ENCODE assay signal across 1 cellular context in the genomic region with DNA sequence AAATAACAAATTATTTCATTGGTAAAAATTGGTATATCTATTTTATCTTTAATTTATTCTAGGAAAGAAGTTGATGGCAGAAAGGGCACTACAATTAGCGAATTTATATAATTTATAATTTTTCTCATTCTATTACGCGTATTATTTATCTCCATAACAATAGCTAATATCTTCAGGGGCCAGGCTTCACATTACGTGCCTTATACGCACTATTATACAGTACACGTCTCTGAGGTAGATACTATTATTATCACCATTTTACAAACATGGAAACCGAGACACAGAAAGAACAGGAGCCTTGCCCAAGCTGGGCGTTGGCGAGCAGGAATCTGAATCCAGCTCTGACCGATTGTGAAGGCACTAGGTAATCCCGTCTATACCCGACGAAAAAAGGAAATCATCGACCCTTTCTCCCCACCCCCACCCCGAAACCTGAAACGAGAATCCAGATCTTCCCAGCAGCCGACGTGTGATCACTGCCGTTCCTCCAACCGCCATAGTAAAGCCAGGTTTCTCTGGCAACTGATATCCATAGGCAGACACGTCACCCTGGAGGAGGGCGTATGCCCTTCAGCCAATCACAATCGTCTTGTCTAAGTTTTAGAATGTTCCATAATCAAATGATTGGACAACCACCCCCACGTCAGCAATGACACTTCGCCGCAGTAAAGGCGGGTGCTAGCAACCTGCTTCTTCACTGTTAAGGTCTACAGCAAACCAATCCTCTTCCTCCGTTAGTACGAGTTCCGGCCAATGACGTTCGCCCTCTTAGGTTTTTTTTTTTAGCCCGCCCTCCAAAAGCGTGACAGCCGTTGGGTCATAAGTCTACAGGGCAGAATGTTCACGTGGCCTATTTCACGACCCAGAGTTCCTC.
A peak's percentile ranks its signal among the peaks of the same experiment; 100 is the strongest.
TF ChIP-seq lines count a peak whose summit lies in the region.

A gene with protein sequence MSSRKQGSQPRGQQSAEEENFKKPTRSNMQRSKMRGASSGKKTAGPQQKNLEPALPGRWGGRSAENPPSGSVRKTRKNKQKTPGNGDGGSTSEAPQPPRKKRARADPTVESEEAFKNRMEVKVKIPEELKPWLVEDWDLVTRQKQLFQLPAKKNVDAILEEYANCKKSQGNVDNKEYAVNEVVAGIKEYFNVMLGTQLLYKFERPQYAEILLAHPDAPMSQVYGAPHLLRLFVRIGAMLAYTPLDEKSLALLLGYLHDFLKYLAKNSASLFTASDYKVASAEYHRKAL (minus strand): TSS at position 501 of the 874 bp plus-strand sequence. CDS start 9,672 bp downstream, outside the sequence.

TF ChIP-seq in GM12878, 131 proteins besides CTCF, POLR2A, EP300 and RAD21 (continued from another document and continues in another):
- TF ChIP-seq, protein P1, sequence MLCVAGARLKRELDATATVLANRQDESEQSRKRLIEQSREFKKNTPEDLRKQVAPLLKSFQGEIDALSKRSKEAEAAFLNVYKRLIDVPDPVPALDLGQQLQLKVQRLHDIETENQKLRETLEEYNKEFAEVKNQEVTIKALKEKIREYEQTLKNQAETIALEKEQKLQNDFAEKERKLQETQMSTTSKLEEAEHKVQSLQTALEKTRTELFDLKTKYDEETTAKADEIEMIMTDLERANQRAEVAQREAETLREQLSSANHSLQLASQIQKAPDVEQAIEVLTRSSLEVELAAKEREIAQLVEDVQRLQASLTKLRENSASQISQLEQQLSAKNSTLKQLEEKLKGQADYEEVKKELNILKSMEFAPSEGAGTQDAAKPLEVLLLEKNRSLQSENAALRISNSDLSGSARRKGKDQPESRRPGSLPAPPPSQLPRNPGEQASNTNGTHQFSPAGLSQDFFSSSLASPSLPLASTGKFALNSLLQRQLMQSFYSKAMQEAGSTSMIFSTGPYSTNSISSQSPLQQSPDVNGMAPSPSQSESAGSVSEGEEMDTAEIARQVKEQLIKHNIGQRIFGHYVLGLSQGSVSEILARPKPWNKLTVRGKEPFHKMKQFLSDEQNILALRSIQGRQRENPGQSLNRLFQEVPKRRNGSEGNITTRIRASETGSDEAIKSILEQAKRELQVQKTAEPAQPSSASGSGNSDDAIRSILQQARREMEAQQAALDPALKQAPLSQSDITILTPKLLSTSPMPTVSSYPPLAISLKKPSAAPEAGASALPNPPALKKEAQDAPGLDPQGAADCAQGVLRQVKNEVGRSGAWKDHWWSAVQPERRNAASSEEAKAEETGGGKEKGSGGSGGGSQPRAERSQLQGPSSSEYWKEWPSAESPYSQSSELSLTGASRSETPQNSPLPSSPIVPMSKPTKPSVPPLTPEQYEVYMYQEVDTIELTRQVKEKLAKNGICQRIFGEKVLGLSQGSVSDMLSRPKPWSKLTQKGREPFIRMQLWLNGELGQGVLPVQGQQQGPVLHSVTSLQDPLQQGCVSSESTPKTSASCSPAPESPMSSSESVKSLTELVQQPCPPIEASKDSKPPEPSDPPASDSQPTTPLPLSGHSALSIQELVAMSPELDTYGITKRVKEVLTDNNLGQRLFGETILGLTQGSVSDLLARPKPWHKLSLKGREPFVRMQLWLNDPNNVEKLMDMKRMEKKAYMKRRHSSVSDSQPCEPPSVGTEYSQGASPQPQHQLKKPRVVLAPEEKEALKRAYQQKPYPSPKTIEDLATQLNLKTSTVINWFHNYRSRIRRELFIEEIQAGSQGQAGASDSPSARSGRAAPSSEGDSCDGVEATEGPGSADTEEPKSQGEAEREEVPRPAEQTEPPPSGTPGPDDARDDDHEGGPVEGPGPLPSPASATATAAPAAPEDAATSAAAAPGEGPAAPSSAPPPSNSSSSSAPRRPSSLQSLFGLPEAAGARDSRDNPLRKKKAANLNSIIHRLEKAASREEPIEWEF (IDR thresholded peaks at IDR 0.05; ENCODE audit: insufficient replicate concordance, low read depth, low read length): no peak
- TF ChIP-seq MYB (IDR thresholded peaks at IDR 0.05; ENCODE audit: borderline replicate concordance, low read depth, low read length): no peak
- TF ChIP-seq, protein P2, sequence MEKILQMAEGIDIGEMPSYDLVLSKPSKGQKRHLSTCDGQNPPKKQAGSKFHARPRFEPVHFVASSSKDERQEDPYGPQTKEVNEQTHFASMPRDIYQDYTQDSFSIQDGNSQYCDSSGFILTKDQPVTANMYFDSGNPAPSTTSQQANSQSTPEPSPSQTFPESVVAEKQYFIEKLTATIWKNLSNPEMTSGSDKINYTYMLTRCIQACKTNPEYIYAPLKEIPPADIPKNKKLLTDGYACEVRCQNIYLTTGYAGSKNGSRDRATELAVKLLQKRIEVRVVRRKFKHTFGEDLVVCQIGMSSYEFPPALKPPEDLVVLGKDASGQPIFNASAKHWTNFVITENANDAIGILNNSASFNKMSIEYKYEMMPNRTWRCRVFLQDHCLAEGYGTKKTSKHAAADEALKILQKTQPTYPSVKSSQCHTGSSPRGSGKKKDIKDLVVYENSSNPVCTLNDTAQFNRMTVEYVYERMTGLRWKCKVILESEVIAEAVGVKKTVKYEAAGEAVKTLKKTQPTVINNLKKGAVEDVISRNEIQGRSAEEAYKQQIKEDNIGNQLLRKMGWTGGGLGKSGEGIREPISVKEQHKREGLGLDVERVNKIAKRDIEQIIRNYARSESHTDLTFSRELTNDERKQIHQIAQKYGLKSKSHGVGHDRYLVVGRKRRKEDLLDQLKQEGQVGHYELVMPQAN (conservative IDR thresholded peaks at IDR 0.05): peak; percentile 50; the same call in 1 of the 2 replicates
- no peak for TF ChIP-seq SREBF2 (IDR thresholded peaks at IDR 0.05; ENCODE audit: low read length)
- TF ChIP-seq, protein P3, sequence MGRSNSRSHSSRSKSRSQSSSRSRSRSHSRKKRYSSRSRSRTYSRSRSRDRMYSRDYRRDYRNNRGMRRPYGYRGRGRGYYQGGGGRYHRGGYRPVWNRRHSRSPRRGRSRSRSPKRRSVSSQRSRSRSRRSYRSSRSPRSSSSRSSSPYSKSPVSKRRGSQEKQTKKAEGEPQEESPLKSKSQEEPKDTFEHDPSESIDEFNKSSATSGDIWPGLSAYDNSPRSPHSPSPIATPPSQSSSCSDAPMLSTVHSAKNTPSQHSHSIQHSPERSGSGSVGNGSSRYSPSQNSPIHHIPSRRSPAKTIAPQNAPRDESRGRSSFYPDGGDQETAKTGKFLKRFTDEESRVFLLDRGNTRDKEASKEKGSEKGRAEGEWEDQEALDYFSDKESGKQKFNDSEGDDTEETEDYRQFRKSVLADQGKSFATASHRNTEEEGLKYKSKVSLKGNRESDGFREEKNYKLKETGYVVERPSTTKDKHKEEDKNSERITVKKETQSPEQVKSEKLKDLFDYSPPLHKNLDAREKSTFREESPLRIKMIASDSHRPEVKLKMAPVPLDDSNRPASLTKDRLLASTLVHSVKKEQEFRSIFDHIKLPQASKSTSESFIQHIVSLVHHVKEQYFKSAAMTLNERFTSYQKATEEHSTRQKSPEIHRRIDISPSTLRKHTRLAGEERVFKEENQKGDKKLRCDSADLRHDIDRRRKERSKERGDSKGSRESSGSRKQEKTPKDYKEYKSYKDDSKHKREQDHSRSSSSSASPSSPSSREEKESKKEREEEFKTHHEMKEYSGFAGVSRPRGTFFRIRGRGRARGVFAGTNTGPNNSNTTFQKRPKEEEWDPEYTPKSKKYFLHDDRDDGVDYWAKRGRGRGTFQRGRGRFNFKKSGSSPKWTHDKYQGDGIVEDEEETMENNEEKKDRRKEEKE (IDR thresholded peaks at IDR 0.05): no peak
- TF ChIP-seq RUNX3 (IDR thresholded peaks at IDR 0.05; ENCODE audit: low read length): no peak
- TF ChIP-seq ESRRA (IDR thresholded peaks at IDR 0.05; ENCODE audit: low read length): no peak
- TF ChIP-seq, protein P4, sequence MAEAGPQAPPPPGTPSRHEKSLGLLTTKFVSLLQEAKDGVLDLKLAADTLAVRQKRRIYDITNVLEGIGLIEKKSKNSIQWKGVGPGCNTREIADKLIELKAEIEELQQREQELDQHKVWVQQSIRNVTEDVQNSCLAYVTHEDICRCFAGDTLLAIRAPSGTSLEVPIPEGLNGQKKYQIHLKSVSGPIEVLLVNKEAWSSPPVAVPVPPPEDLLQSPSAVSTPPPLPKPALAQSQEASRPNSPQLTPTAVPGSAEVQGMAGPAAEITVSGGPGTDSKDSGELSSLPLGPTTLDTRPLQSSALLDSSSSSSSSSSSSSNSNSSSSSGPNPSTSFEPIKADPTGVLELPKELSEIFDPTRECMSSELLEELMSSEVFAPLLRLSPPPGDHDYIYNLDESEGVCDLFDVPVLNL (IDR thresholded peaks at IDR 0.05; ENCODE audit: low read depth, low read length): no peak
- TF ChIP-seq CHD2 (IDR thresholded peaks at IDR 0.05; ENCODE audit: borderline replicate concordance, low read depth, low read length): peak; percentile 81; the same call in 1 of the 2 replicates
- TF ChIP-seq, protein P5, sequence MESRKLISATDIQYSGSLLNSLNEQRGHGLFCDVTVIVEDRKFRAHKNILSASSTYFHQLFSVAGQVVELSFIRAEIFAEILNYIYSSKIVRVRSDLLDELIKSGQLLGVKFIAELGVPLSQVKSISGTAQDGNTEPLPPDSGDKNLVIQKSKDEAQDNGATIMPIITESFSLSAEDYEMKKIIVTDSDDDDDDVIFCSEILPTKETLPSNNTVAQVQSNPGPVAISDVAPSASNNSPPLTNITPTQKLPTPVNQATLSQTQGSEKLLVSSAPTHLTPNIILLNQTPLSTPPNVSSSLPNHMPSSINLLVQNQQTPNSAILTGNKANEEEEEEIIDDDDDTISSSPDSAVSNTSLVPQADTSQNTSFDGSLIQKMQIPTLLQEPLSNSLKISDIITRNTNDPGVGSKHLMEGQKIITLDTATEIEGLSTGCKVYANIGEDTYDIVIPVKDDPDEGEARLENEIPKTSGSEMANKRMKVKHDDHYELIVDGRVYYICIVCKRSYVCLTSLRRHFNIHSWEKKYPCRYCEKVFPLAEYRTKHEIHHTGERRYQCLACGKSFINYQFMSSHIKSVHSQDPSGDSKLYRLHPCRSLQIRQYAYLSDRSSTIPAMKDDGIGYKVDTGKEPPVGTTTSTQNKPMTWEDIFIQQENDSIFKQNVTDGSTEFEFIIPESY (IDR thresholded peaks at IDR 0.05): no peak
- TF ChIP-seq TCF3 (IDR thresholded peaks at IDR 0.05; ENCODE audit: borderline replicate concordance, insufficient read depth, low read depth, low read length): no peak
- TF ChIP-seq, protein P6, sequence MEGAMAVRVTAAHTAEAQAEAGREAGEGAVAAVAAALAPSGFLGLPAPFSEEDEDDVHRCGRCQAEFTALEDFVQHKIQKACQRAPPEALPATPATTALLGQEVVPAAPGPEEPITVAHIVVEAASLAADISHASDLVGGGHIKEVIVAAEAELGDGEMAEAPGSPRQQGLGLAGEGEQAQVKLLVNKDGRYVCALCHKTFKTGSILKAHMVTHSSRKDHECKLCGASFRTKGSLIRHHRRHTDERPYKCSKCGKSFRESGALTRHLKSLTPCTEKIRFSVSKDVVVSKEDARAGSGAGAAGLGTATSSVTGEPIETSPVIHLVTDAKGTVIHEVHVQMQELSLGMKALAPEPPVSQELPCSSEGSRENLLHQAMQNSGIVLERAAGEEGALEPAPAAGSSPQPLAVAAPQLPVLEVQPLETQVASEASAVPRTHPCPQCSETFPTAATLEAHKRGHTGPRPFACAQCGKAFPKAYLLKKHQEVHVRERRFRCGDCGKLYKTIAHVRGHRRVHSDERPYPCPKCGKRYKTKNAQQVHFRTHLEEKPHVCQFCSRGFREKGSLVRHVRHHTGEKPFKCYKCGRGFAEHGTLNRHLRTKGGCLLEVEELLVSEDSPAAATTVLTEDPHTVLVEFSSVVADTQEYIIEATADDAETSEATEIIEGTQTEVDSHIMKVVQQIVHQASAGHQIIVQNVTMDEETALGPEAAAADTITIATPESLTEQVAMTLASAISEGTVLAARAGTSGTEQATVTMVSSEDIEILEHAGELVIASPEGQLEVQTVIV (IDR thresholded peaks at IDR 0.05; ENCODE audit: borderline replicate concordance, partially characterized antibody): no peak
- no peak for TF ChIP-seq SUZ12 (IDR thresholded peaks at IDR 0.05; ENCODE audit: unreplicated experiment)
- TF ChIP-seq, protein P7, sequence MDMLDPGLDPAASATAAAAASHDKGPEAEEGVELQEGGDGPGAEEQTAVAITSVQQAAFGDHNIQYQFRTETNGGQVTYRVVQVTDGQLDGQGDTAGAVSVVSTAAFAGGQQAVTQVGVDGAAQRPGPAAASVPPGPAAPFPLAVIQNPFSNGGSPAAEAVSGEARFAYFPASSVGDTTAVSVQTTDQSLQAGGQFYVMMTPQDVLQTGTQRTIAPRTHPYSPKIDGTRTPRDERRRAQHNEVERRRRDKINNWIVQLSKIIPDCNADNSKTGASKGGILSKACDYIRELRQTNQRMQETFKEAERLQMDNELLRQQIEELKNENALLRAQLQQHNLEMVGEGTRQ (IDR thresholded peaks at IDR 0.05; ENCODE audit: borderline replicate concordance, low read depth, low read length): no peak; the same call in 1 of the 2 replicates
- TF ChIP-seq LARP7 (IDR thresholded peaks at IDR 0.05): no peak
- no peak for TF ChIP-seq MEF2A (IDR thresholded peaks at IDR 0.05; ENCODE audit: insufficient read depth, low read depth, low read length)
- TF ChIP-seq RELA (IDR thresholded peaks at IDR 0.05; ENCODE audit: borderline replicate concordance, partially characterized antibody): no peak
- no peak for TF ChIP-seq CBX5 (IDR thresholded peaks at IDR 0.05; ENCODE audit: low read depth)
- no peak for TF ChIP-seq PAX5 (IDR thresholded peaks at IDR 0.05; ENCODE audit: borderline replicate concordance, low read depth, low read length)
- TF ChIP-seq, protein P8, sequence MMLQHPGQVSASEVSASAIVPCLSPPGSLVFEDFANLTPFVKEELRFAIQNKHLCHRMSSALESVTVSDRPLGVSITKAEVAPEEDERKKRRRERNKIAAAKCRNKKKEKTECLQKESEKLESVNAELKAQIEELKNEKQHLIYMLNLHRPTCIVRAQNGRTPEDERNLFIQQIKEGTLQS (IDR thresholded peaks at IDR 0.05; ENCODE audit: borderline replicate concordance, extremely low read depth, low read depth, low read length): no peak
- no peak for TF ChIP-seq RCOR1 (conservative IDR thresholded peaks at IDR 0.05; ENCODE audit: low read depth, low read length)
- no peak for TF ChIP-seq JUND (IDR thresholded peaks at IDR 0.05; ENCODE audit: low read depth, low read length)
- TF ChIP-seq RAD51 (IDR thresholded peaks at IDR 0.05): peak; percentile 82
- TF ChIP-seq, protein P9, sequence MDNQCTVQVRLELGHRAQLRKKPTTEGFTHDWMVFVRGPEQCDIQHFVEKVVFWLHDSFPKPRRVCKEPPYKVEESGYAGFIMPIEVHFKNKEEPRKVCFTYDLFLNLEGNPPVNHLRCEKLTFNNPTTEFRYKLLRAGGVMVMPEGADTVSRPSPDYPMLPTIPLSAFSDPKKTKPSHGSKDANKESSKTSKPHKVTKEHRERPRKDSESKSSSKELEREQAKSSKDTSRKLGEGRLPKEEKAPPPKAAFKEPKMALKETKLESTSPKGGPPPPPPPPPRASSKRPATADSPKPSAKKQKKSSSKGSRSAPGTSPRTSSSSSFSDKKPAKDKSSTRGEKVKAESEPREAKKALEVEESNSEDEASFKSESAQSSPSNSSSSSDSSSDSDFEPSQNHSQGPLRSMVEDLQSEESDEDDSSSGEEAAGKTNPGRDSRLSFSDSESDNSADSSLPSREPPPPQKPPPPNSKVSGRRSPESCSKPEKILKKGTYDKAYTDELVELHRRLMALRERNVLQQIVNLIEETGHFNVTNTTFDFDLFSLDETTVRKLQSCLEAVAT (IDR thresholded peaks at IDR 0.05): no peak; the same call in 1 of the 2 replicates
- TF ChIP-seq TARDBP (IDR thresholded peaks at IDR 0.05; ENCODE audit: borderline replicate concordance): no peak
- no peak for TF ChIP-seq EED (IDR thresholded peaks at IDR 0.05; ENCODE audit: low read depth)
- no peak for TF ChIP-seq MTA3 (IDR thresholded peaks at IDR 0.05; ENCODE audit: borderline replicate concordance, low read length)
- TF ChIP-seq, protein P10, sequence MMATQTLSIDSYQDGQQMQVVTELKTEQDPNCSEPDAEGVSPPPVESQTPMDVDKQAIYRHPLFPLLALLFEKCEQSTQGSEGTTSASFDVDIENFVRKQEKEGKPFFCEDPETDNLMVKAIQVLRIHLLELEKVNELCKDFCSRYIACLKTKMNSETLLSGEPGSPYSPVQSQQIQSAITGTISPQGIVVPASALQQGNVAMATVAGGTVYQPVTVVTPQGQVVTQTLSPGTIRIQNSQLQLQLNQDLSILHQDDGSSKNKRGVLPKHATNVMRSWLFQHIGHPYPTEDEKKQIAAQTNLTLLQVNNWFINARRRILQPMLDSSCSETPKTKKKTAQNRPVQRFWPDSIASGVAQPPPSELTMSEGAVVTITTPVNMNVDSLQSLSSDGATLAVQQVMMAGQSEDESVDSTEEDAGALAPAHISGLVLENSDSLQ (IDR thresholded peaks at IDR 0.05): peak; percentile 87
